ENCODE assay signal across 1 cellular context in genomic region chr10:125626671-125627070, GRCh38.
TF ChIP-seq lines count a peak whose summit lies in the region.

No MANE protein-coding gene starts in this region.

TF ChIP-seq in GM23338, 12 proteins besides CTCF, POLR2A, EP300 and RAD21 (continued from another document):
- TF ChIP-seq, protein P1, sequence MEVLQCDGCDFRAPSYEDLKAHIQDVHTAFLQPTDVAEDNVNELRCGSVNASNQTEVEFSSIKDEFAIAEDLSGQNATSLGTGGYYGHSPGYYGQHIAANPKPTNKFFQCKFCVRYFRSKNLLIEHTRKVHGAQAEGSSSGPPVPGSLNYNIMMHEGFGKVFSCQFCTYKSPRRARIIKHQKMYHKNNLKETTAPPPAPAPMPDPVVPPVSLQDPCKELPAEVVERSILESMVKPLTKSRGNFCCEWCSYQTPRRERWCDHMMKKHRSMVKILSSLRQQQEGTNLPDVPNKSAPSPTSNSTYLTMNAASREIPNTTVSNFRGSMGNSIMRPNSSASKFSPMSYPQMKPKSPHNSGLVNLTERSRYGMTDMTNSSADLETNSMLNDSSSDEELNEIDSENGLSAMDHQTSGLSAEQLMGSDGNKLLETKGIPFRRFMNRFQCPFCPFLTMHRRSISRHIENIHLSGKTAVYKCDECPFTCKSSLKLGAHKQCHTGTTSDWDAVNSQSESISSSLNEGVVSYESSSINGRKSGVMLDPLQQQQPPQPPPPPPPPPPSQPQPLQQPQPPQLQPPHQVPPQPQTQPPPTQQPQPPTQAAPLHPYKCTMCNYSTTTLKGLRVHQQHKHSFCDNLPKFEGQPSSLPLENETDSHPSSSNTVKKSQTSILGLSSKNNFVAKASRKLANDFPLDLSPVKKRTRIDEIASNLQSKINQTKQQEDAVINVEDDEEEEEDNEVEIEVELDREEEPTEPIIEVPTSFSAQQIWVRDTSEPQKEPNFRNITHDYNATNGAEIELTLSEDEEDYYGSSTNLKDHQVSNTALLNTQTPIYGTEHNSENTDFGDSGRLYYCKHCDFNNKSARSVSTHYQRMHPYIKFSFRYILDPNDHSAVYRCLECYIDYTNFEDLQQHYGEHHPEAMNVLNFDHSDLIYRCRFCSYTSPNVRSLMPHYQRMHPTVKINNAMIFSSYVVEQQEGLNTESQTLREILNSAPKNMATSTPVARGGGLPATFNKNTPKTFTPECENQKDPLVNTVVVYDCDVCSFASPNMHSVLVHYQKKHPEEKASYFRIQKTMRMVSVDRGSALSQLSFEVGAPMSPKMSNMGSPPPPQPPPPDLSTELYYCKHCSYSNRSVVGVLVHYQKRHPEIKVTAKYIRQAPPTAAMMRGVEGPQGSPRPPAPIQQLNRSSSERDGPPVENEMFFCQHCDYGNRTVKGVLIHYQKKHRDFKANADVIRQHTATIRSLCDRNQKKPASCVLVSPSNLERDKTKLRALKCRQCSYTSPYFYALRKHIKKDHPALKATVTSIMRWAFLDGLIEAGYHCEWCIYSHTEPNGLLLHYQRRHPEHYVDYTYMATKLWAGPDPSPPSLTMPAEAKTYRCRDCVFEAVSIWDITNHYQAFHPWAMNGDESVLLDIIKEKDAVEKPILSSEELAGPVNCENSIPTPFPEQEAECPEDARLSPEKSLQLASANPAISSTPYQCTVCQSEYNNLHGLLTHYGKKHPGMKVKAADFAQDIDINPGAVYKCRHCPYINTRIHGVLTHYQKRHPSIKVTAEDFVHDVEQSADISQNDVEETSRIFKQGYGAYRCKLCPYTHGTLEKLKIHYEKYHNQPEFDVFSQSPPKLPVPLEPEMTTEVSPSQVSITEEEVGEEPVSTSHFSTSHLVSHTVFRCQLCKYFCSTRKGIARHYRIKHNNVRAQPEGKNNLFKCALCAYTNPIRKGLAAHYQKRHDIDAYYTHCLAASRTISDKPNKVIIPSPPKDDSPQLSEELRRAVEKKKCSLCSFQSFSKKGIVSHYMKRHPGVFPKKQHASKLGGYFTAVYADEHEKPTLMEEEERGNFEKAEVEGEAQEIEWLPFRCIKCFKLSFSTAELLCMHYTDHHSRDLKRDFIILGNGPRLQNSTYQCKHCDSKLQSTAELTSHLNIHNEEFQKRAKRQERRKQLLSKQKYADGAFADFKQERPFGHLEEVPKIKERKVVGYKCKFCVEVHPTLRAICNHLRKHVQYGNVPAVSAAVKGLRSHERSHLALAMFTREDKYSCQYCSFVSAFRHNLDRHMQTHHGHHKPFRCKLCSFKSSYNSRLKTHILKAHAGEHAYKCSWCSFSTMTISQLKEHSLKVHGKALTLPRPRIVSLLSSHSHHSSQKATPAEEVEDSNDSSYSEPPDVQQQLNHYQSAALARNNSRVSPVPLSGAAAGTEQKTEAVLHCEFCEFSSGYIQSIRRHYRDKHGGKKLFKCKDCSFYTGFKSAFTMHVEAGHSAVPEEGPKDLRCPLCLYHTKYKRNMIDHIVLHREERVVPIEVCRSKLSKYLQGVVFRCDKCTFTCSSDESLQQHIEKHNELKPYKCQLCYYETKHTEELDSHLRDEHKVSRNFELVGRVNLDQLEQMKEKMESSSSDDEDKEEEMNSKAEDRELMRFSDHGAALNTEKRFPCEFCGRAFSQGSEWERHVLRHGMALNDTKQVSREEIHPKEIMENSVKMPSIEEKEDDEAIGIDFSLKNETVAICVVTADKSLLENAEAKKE (CRISPR knock-in tag; IDR thresholded peaks at IDR 0.05), result no peak
- TF ChIP-seq, protein P2, sequence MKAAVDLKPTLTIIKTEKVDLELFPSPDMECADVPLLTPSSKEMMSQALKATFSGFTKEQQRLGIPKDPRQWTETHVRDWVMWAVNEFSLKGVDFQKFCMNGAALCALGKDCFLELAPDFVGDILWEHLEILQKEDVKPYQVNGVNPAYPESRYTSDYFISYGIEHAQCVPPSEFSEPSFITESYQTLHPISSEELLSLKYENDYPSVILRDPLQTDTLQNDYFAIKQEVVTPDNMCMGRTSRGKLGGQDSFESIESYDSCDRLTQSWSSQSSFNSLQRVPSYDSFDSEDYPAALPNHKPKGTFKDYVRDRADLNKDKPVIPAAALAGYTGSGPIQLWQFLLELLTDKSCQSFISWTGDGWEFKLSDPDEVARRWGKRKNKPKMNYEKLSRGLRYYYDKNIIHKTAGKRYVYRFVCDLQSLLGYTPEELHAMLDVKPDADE (IDR thresholded peaks at IDR 0.05), result no peak
